ENCODE assay signal across 27 cellular contexts in genomic region chr3:53594276-53594675, GRCh38.
"Had no signal": no experiment of that assay in that cellular context is flagged by ENCODE, and none has a peak within 500 bp of the region (broad histone marks: within the 10 kb centered on the region; RNA-seq: fewer than 3 reads in every experiment).

No MANE protein-coding gene starts in this region.

- ATAC-seq: activated CD4-positive, alpha-beta T cell treated with anti-CD3 and anti-CD28 coated beads for 36 hours; activated CD8-positive, alpha-beta memory T cell treated with anti-CD3 and anti-CD28 coated beads, Interleukin-2, amount 10 ng/mL, durations not matched to agents 7 days and 5 days; activated CD8-positive, alpha-beta T cell treated with anti-CD3 and anti-CD28 coated beads, Interleukin-2, amount 10 ng/mL, durations not matched to agents 7 days and 5 days; activated T-cell treated with anti-CD3 and anti-CD28 coated beads, Interleukin-2, amount 50 U/mL, for 72 hours; esophagus mucosa; foreskin keratinocyte; gastrocnemius medialis; heart right ventricle had no signal

- H3K27me3 ChIP-seq: brain microvascular endothelial cell, dorsolateral prefrontal cortex, foreskin keratinocyte, gastrocnemius medialis, hepatocyte had no signal

- H3K27ac ChIP-seq: brain microvascular endothelial cell, coronary artery, dorsolateral prefrontal cortex, foreskin keratinocyte, gastrocnemius medialis, heart right ventricle, hepatocyte had no signal

- H3K36me3 ChIP-seq: brain microvascular endothelial cell, gastrocnemius medialis, heart right ventricle had no signal

- H3K9me3 ChIP-seq: gastrocnemius medialis, heart right ventricle had no signal

- H3K4me1 ChIP-seq: foreskin keratinocyte, gastrocnemius medialis, heart right ventricle had no signal

- DNase-seq: activated CD4-positive, alpha-beta memory T cell treated with anti-CD3 and anti-CD28 coated beads for 36 hours; activated CD4-positive, alpha-beta T cell treated with anti-CD3 and anti-CD28 coated beads for 36 hours; activated CD4-positive, alpha-beta T cell treated with anti-CD3 and anti-CD28 coated beads, Interleukin-2, amount 10 ng/mL, durations not matched to agents 24 days and 14 days; activated CD4-positive, CD25-positive, alpha-beta regulatory T cell; activated CD4-positive, CD25-positive, alpha-beta regulatory T cell treated with anti-CD3 and anti-CD28 coated beads, Interleukin-2, amount 50 U/mL, for 72 hours; activated CD8-positive, alpha-beta memory T cell treated with anti-CD3 and anti-CD28 coated beads, Interleukin-2, amount 10 ng/mL, durations not matched to agents 7 days and 5 days; activated CD8-positive, alpha-beta memory T cell treated with anti-CD3 and anti-CD28 coated beads, Interleukin-2, amount 50 U/mL, for 4 hours; activated CD8-positive, alpha-beta T cell treated with anti-CD3 and anti-CD28 coated beads, Interleukin-2, amount 10 ng/mL, durations not matched to agents 7 days and 5 days; activated effector memory CD4-positive, alpha-beta T cell treated with Interleukin-2 at 50 U/mL for 16 hours; activated gamma-delta T cell treated with Interleukin-2 at 50 U/mL for 16 hours; activated naive CD4-positive, alpha-beta T cell treated with anti-CD3 and anti-CD28 coated beads, Interleukin-2, amount 50 U/mL, for 16 hours; activated naive CD4-positive, alpha-beta T cell treated with Interleukin-2 at 50 U/mL for 16 hours; activated T-cell treated with anti-CD3 and anti-CD28 coated beads, Interleukin-2, amount 50 U/mL, for 1 hour; activated T-cell treated with anti-CD3 and anti-CD28 coated beads, Interleukin-2, amount 50 U/mL, for 72 hours; amniotic stem cell; anterior cingulate cortex; brain microvascular endothelial cell; dorsolateral prefrontal cortex; effector memory CD4-positive, alpha-beta T cell; endodermal cell; foreskin keratinocyte; gastrocnemius medialis; heart right ventricle; T-helper 2 cell had no signal

- H3K4me3 ChIP-seq: coronary artery, dorsolateral prefrontal cortex, gastrocnemius medialis, heart right ventricle, hepatocyte had no signal
